In genomic region chr3:30113906-30114305, GRCh38 we compare ENCODE assay signal across 20 cellular contexts.
DNase-seq lines count a peak whose midpoint lies in the region; ATAC-seq and TF ChIP-seq lines count a peak whose summit lies in the region.
"Had no signal": no experiment of that assay in that cellular context is flagged by ENCODE, and none has a peak within 500 bp of the region (broad histone marks: within the 10 kb centered on the region; RNA-seq: fewer than 3 reads in every experiment).

No MANE protein-coding gene starts in this region.

- no peak overlapping the region for H3K9ac ChIP-seq in PC-3 (ENCODE audit: low read length)

- peak overlapping the region; percentile 2 to 42 for H3K27ac Mint-ChIP-seq in stimulated activated naive CD8-positive, alpha-beta T cell treated with anti-CD3 and anti-CD28 coated beads, Interleukin-15, amount 100 ng/mL, for 72 hours
- H3K27ac Mint-ChIP-seq: CD4-positive, alpha-beta memory T cell; GM23338; H9 had no signal

- no peaks in the 10 kb centered on the region for H3K27me3 Mint-ChIP-seq in stimulated activated naive CD8-positive, alpha-beta T cell treated with anti-CD3 and anti-CD28 coated beads, Interleukin-15, amount 100 ng/mL, for 72 hours

- TF ChIP-seq CTCF in PC-3 (conservative IDR thresholded peaks at IDR 0.05; ENCODE audit: low read depth, low read length) (no peak), fibroblast of the aortic adventitia (IDR thresholded peaks at IDR 0.05; ENCODE audit: insufficient read depth, low read length) (no peak), mucosa of descending colon (IDR thresholded peaks at IDR 0.05) (no peak)

- H3K4me3 Mint-ChIP-seq in stimulated activated naive CD8-positive, alpha-beta T cell treated with anti-CD3 and anti-CD28 coated beads, Interleukin-15, amount 100 ng/mL, for 72 hours = no peak overlapping the region
- H3K4me3 Mint-ChIP-seq: CD4-positive, alpha-beta memory T cell; GM23338; H9 had no signal

- H3K27ac ChIP-seq in PC-3 (ENCODE audit: low read length) (no peak overlapping the region), SJCRH30 (no peak overlapping the region)
- H3K27ac ChIP-seq: 22Rv1 had no signal

- POLR2A ChIA-PET in PC-3 (lab: Charles Lee; ENCODE audit: unreplicated experiment) = no interaction called here

- no peaks in the 10 kb centered on the region for H3K9me2 ChIP-seq in PC-3 (replicated peaks; ENCODE audit: low read length)

- H3K4me2 ChIP-seq in PC-3 (ENCODE audit: low read length) = no peak overlapping the region
- H3K4me2 ChIP-seq: GM23338 had no signal

- H3K4me1 ChIP-seq in PC-3 (ENCODE audit: insufficient read depth, low read length) (peaks cover 23% of the 10 kb centered on the region), mucosa of descending colon (ENCODE audit: low read depth) (peaks cover 6% of the 10 kb centered on the region), SJCRH30 (no peaks in the 10 kb centered on the region)

- H3K79me2 ChIP-seq in PC-3 (ENCODE audit: low read length) = no peaks in the 10 kb centered on the region

- H3K4me3 ChIP-seq in PC-3 (ENCODE audit: low read length) (no peak overlapping the region), fibroblast of the aortic adventitia (ENCODE audit: low read depth, low read length) (no peak overlapping the region), mucosa of descending colon (no peak overlapping the region), SJCRH30 (no peak overlapping the region)
- H3K4me3 ChIP-seq: A549, GM12878, GM23338 had no signal

- H3K27me3 ChIP-seq in PC-3 (ENCODE audit: low read length) (no peaks in the 10 kb centered on the region), SJCRH30 (no peaks in the 10 kb centered on the region)

- peaks cover 6% of the 10 kb centered on the region for H3K4me1 Mint-ChIP-seq in stimulated activated naive CD8-positive, alpha-beta T cell treated with anti-CD3 and anti-CD28 coated beads, Interleukin-15, amount 100 ng/mL, for 72 hours
- H3K4me1 Mint-ChIP-seq: CD4-positive, alpha-beta memory T cell had no signal

- no peaks in the 10 kb centered on the region for H3F3A ChIP-seq in PC-3 (ENCODE audit: low read length, unreplicated experiment)

- H3K9me3 ChIP-seq in PC-3 (ENCODE audit: low read length) (no peaks in the 10 kb centered on the region), mucosa of descending colon (no peaks in the 10 kb centered on the region), SJCRH30 (replicated peaks) (no peaks in the 10 kb centered on the region)
- H3K9me3 ChIP-seq: A549 had no signal

- intact Hi-C loops in PC-3 (cut with micrococcal nuclease) = loop anchor here (1.0 to 10.0 kb wide), 13 partner anchors 71 to 634 kb away; partner anchors contain the start of gene TGFBR2
- intact Hi-C loops in mucosa of descending colon (cut with DNase I, micrococcal nuclease) = loop anchor here (5.0 to 10.0 kb wide), 4 partner anchors 72 to 581 kb away; no protein-coding TSS in a partner anchor

- H2AFZ ChIP-seq in PC-3 (ENCODE audit: low read length) = no peak overlapping the region
- H2AFZ ChIP-seq: GM23338 had no signal

- no TSS peak for BruUV-seq in PC-3 (replicated peaks; lab: Mats Ljungman, UMichigan)

- no peaks in the 10 kb centered on the region for H3K9me3 Mint-ChIP-seq in stimulated activated naive CD8-positive, alpha-beta T cell treated with anti-CD3 and anti-CD28 coated beads, Interleukin-15, amount 100 ng/mL, for 72 hours
- H3K9me3 Mint-ChIP-seq: CD4-positive, alpha-beta memory T cell; GM23338; H9 had no signal

- CTCF ChIA-PET in PC-3 (lab: Charles Lee) = interaction anchor here (0.6 to 1.8 kb wide), 3 partner anchors 85 to 258 kb away, joined by 4 to 6 read pairs (median 5); no protein-coding TSS in a partner anchor

- no peaks in the 10 kb centered on the region for H3K36me3 ChIP-seq in PC-3 (ENCODE audit: low read depth, low read length)
- H3K36me3 ChIP-seq in mucosa of descending colon (ENCODE audit: low read depth) = no peaks in the 10 kb centered on the region
- no peaks in the 10 kb centered on the region for H3K36me3 ChIP-seq in SJCRH30

- H4K20me1 ChIP-seq in PC-3 (ENCODE audit: low read length) = no peaks in the 10 kb centered on the region

- DNase-seq in stimulated activated naive CD8-positive, alpha-beta T cell treated with anti-CD3 and anti-CD28 coated beads, Interleukin-15, amount 100 ng/mL, for 72 hours = no peak
- no peak for DNase-seq in stimulated activated naive CD8-positive, alpha-beta T cell treated with anti-CD3 and anti-CD28 coated beads, Interleukin-15, Interleukin-2, amounts not matched to agents 100 U/mL and 50 U/mL, for 24 hours
- DNase-seq in PC-3 = peak; percentile 9
- peak; percentile 37 for DNase-seq in fibroblast of the aortic adventitia (ENCODE audit: low read depth)
- no peak for DNase-seq in mucosa of descending colon
- no peak for DNase-seq in activated T-cell treated with anti-CD3 and anti-CD28 coated beads, Interleukin-2, amount 50 U/mL, for 1 hour
- DNase-seq in SJCRH30 = no peak
- no peak for DNase-seq in T1000 (lab: John Stamatoyannopoulos, UW)
- DNase-seq: C1 segment of cervical spinal cord; CD4-positive, alpha-beta memory T cell; COR-L47; DMS153; DND-41; GDM1; H9 had no signal

- no peak for ATAC-seq in stimulated activated naive CD8-positive, alpha-beta T cell treated with anti-CD3 and anti-CD28 coated beads, Interleukin-15, amount 100 ng/mL, for 72 hours
- no peak for ATAC-seq in stimulated activated naive CD8-positive, alpha-beta T cell treated with anti-CD3 and anti-CD28 coated beads, Interleukin-15, Interleukin-2, amounts not matched to agents 100 U/mL and 50 U/mL, for 24 hours
- ATAC-seq in PC-3 (no peak), mucosa of descending colon (peak; percentile 34)
- ATAC-seq: A549, GM12878, GM23338, HCT116 had no signal

Comparison
In these comparisons a context has a peak if more than half of its experiments do, and no peak if none do; other contexts are left out.
1. DNase-seq: peak in PC-3 (single experiment) and fibroblast of the aortic adventitia (single experiment); none in stimulated activated naive CD8-positive, alpha-beta T cell treated with anti-CD3 and anti-CD28 coated beads, Interleukin-15, amount 100 ng/mL, for 72 hours (0 of 2), stimulated activated naive CD8-positive, alpha-beta T cell treated with anti-CD3 and anti-CD28 coated beads, Interleukin-15, Interleukin-2, amounts not matched to agents 100 U/mL and 50 U/mL, for 24 hours (single experiment), mucosa of descending colon (0 of 3), activated T-cell treated with anti-CD3 and anti-CD28 coated beads, Interleukin-2, amount 50 U/mL, for 1 hour (single experiment), SJCRH30 (0 of 2) and T1000 (single experiment).